In genomic region chr6:106099235-106099537, GRCh38 we compare ENCODE assay signal across 10 cellular contexts. TPM values are rescaled to one million over a fixed set of nuclear protein-coding genes. Genes with fewer than 3 reads are reported as not detected.
A peak's percentile ranks its signal among the peaks of the same experiment; 100 is the strongest.
DNase-seq lines count a peak whose midpoint lies in the region; ATAC-seq and TF ChIP-seq lines count a peak whose summit lies in the region.
"Had no signal": no experiment of that assay in that cellular context is flagged by ENCODE, and none has a peak within 500 bp of the region (broad histone marks: within the 10 kb centered on the region; RNA-seq: fewer than 3 reads in every experiment).

No MANE protein-coding gene starts in this region.

- ATAC-seq in SK-N-SH treated with all-trans-retinoic acid at 6 μM for 48 hours (no peak), HG02884 (IDR thresholded peaks at IDR 0.05; ENCODE audit: unreplicated experiment) (no peak), GM18861 (IDR thresholded peaks at IDR 0.05; ENCODE audit: unreplicated experiment) (no peak)

- no peaks in the 10 kb centered on the region for H3K9me3 ChIP-seq in SK-N-SH
- no peaks in the 10 kb centered on the region for H3K9me3 ChIP-seq in smooth muscle cell (replicated peaks; ENCODE audit: low read depth)

- H3K79me2 ChIP-seq in SK-N-SH (ENCODE audit: insufficient read depth), result no peaks in the 10 kb centered on the region
- H3K79me2 ChIP-seq in smooth muscle cell (ENCODE audit: low read depth), result no peaks in the 10 kb centered on the region
- H3K79me2 ChIP-seq: parathyroid adenoma had no signal

- TF ChIP-seq RAD21 in SK-N-SH (IDR thresholded peaks at IDR 0.05; ENCODE audit: low read length), result no peak

- H3K9me2 ChIP-seq in SK-N-SH, result no peaks in the 10 kb centered on the region

- no peak overlapping the region for H3K4me3 ChIP-seq in SK-N-SH (ENCODE audit: low read depth in 2 of 2, low read length in 1 of 2)
- H3K4me3 ChIP-seq in smooth muscle cell, result peak overlapping the region; percentile 45
- H3K4me3 ChIP-seq: SK-N-MC had no signal

- H3F3A ChIP-seq in SK-N-SH (replicated peaks; ENCODE audit: insufficient read depth) (peaks cover 4% of the 10 kb centered on the region), smooth muscle cell (ENCODE audit: low read depth) (peaks cover 12% of the 10 kb centered on the region)

- CTCF ChIA-PET in SK-N-SH (lab: Yijun Ruan, JAX), result interaction anchor here (0.9 kb wide), 1 partner anchor 9 kb away, joined by 3 read pairs; no protein-coding TSS in a partner anchor

- no peak overlapping the region for H3K9ac ChIP-seq in SK-N-SH
- peak overlapping the region; percentile 43 for H3K9ac ChIP-seq in smooth muscle cell (ENCODE audit: low read depth)
- H3K9ac ChIP-seq: parathyroid adenoma had no signal

- H3K4me1 ChIP-seq in SK-N-SH (ENCODE audit: control insufficient read depth in 1 of 2, insufficient read depth in 2 of 2, low read depth in 1 of 2, low read length in 1 of 2) (peaks cover 0 to 3% of the 10 kb centered on the region in 2 experiments; a peak in 2 of 4 replicates), smooth muscle cell (ENCODE audit: low read depth) (peaks cover 43% of the 10 kb centered on the region)
- H3K4me1 ChIP-seq: parathyroid adenoma had no signal

- H3K27ac ChIP-seq in SK-N-SH (ENCODE audit: low read depth in 2 of 2, low read length in 1 of 2), result peak overlapping the region in 1 of 2 experiments; percentile 7; a peak in 1 of 4 replicates
- H3K27ac ChIP-seq in smooth muscle cell (ENCODE audit: low read depth), result peak overlapping the region; percentile 85
- H3K27ac ChIP-seq: SK-N-MC had no signal

- H3K4me2 ChIP-seq in SK-N-SH (peak overlapping the region; percentile 67; the same call in 1 of the 2 replicates), smooth muscle cell (peak overlapping the region; percentile 80)

- POLR2A ChIA-PET in SK-N-SH (lab: Yijun Ruan, JAX), result no interaction called here

- H4K20me1 ChIP-seq in SK-N-SH (ENCODE audit: insufficient read depth) (no peaks in the 10 kb centered on the region), smooth muscle cell (ENCODE audit: low read depth) (peaks cover 23% of the 10 kb centered on the region)

- H3K27me3 ChIP-seq in SK-N-SH (ENCODE audit: insufficient read depth) (no peaks in the 10 kb centered on the region), smooth muscle cell (ENCODE audit: low read depth) (no peaks in the 10 kb centered on the region)

- WGBS in SK-N-SH (ENCODE audit: low lambda C conversion rate), result 83% methylated on average over 7 of the region's 7 CpGs
- 51% methylated on average over 7 of the region's 7 CpGs for WGBS in smooth muscle cell (ENCODE audit: low lambda C conversion rate)

- no peak for TF ChIP-seq EP300 in SK-N-SH (IDR thresholded peaks at IDR 0.05; ENCODE audit: borderline replicate concordance in 1 of 2, low read depth in 1 of 2, low read length in 1 of 2)

- TF ChIP-seq CTCF in SK-N-SH (IDR thresholded peaks at IDR 0.05) (no peak), smooth muscle cell (IDR thresholded peaks at IDR 0.05; ENCODE audit: borderline replicate concordance, insufficient read depth, poor library complexity, severe bottlenecking) (no peak)

- H3K36me3 ChIP-seq in SK-N-SH (replicated peaks in 1 of 2; ENCODE audit: control insufficient read depth in 1 of 2, insufficient read depth in 2 of 2, low read length in 1 of 2) (peaks cover 12 to 24% of the 10 kb centered on the region in 2 experiments), smooth muscle cell (ENCODE audit: low read depth) (peaks cover 7% of the 10 kb centered on the region)

- H2AFZ ChIP-seq in SK-N-SH (ENCODE audit: low read depth) (no peak overlapping the region; the same call in 1 of the 2 replicates), smooth muscle cell (ENCODE audit: low read depth) (peak overlapping the region; percentile 75)
- H2AFZ ChIP-seq: parathyroid adenoma had no signal

- DNase-seq in SK-N-SH (no peak), RKO (ENCODE audit: low spot score) (peak; percentile 43), fibroblast of peridontal ligament (ENCODE audit: extremely low read depth) (peak; percentile 37), smooth muscle cell (lab: John Stamatoyannopoulos, UW; ENCODE audit: unreplicated experiment) (no peak), ureter (ENCODE audit: low spot score) (no peak)

TF ChIP-seq in SK-N-SH, 30 proteins besides CTCF, POLR2A, EP300 and RAD21:
- no peak for TF ChIP-seq GABPA (IDR thresholded peaks at IDR 0.05; ENCODE audit: low read depth)
- no peak for TF ChIP-seq TEAD4 (IDR thresholded peaks at IDR 0.05; ENCODE audit: borderline replicate concordance, insufficient read depth)
- TF ChIP-seq FOXJ3 (CRISPR knock-in tag; IDR thresholded peaks at IDR 0.05), result no peak
- no peak for TF ChIP-seq JUND (IDR thresholded peaks at IDR 0.05)
- no peak for TF ChIP-seq RCOR1 (IDR thresholded peaks at IDR 0.05; ENCODE audit: low read length)
- TF ChIP-seq USF1 (IDR thresholded peaks at IDR 0.05; ENCODE audit: borderline replicate concordance, low read depth), result no peak
- TF ChIP-seq RFX5 (IDR thresholded peaks at IDR 0.05; ENCODE audit: low read length), result no peak
- no peak for TF ChIP-seq GATA2 (CRISPR knock-in tag; IDR thresholded peaks at IDR 0.05)
- no peak for TF ChIP-seq CHD2 (IDR thresholded peaks at IDR 0.05; ENCODE audit: low read length, partially characterized antibody)
- no peak for TF ChIP-seq TAF1 (IDR thresholded peaks at IDR 0.05; ENCODE audit: borderline replicate concordance, low read depth, low read length)
TF ChIP-seq in SK-N-SH: peak in this region for 0.

TF ChIP-seq in SK-N-SH treated with all-trans-retinoic acid at 6 μM for 48 hours, 23 proteins besides CTCF, POLR2A, EP300 and RAD21 (continues in another document):
- TF ChIP-seq ZC3H10 (CRISPR knock-in tag; IDR thresholded peaks at IDR 0.05) (no peak), BACH2 (CRISPR knock-in tag; IDR thresholded peaks at IDR 0.05; ENCODE audit: borderline replicate concordance) (no peak), PPARA (CRISPR knock-in tag; IDR thresholded peaks at IDR 0.05; ENCODE audit: borderline replicate concordance) (no peak), POU6F1 (CRISPR knock-in tag; IDR thresholded peaks at IDR 0.05; ENCODE audit: borderline replicate concordance, low read depth) (no peak), ESRRG (CRISPR knock-in tag; IDR thresholded peaks at IDR 0.05) (no peak), CSRNP3 (CRISPR knock-in tag; IDR thresholded peaks at IDR 0.05) (no peak), GLIS3 (CRISPR knock-in tag; IDR thresholded peaks at IDR 0.05) (no peak), RARB (CRISPR knock-in tag; IDR thresholded peaks at IDR 0.05) (no peak), PATZ1 (CRISPR knock-in tag; IDR thresholded peaks at IDR 0.05; ENCODE audit: borderline replicate concordance) (no peak), ARNTL (CRISPR knock-in tag; IDR thresholded peaks at IDR 0.05; ENCODE audit: borderline replicate concordance, low read depth) (no peak), TOX (CRISPR knock-in tag; IDR thresholded peaks at IDR 0.05; ENCODE audit: borderline replicate concordance) (no peak), SNAI2 (CRISPR knock-in tag; IDR thresholded peaks at IDR 0.05) (no peak), ZNF8 (CRISPR knock-in tag; IDR thresholded peaks at IDR 0.05) (no peak), ZFP3 (CRISPR knock-in tag; IDR thresholded peaks at IDR 0.05) (no peak), ISL1 (CRISPR knock-in tag; IDR thresholded peaks at IDR 0.05) (no peak)

RNA-seq across cellular contexts. Expression of gene PRDM1, which starts 13.1 kb away (rescaled TPM):
- polyA plus RNA-seq in SK-N-SH (2012; rRNA removed) (2.3 and 4.0 TPM in 2 replicates), smooth muscle cell (13.3 and 15.1 TPM in 2 replicates)
- 2.6 and 3.0 TPM in 2 replicates for polyA plus RNA-seq in SK-N-SH (2012; cell fraction: cytosol; rRNA removed)
- polyA plus RNA-seq in SK-N-SH (2012; cell fraction: nucleus; rRNA removed), result 6.7 and 8.0 TPM in 2 replicates
- total RNA-seq in smooth muscle cell (15.6 and 16.1 TPM in 2 replicates), ureter (18.2 TPM)

Comparison
In these comparisons a context has a peak if more than half of its experiments do, and no peak if none do; other contexts are left out.
1. DNase-seq: peak in RKO (single experiment) and fibroblast of peridontal ligament (single experiment); none in SK-N-SH (single experiment), smooth muscle cell (single experiment) and ureter (single experiment).